ENCODE assay signal across 10 cellular contexts in the genomic region with DNA sequence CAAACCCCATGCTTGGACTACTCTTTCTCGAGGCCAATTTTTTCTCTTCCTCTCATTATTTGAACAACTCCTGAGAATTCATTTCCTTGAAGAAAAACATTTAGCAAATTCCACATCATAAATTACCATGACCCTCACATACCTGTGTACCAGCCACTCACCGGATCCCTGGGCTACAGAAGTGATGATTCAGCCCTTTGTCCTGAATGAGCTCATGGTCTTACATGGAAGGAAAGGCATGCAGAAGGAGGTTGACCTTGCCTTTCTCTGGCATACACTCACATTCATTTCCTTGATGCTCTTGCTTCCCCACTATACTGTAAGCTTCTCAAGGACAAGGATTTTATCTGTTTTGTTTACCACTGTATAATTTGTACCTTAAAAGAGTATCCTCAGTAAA.
DNase-seq lines count a peak whose midpoint lies in the region; ATAC-seq and TF ChIP-seq lines count a peak whose summit lies in the region.
"Had no signal": no experiment of that assay in that cellular context is flagged by ENCODE, and none has a peak within 500 bp of the region (broad histone marks: within the 10 kb centered on the region; RNA-seq: fewer than 3 reads in every experiment).

No MANE protein-coding gene starts in this region.

- no peak for TF ChIP-seq POLR2A in body of pancreas (IDR thresholded peaks at IDR 0.05)

- H3K4me3 ChIP-seq in body of pancreas (no peak overlapping the region), kidney epithelial cell (ENCODE audit: low read depth, low read length) (no peak overlapping the region)

- WGBS in body of pancreas, 2 donors, result 41 to 51% methylated on average over 2 of the region's 2 CpGs

- DNase-seq in ACHN, result peak; percentile 97
- DNase-seq in HT1080 (ENCODE audit: low read depth), result peak; percentile 95
- DNase-seq in body of pancreas, result peak in 1 of 4 donors; percentile 23
- peak; percentile 99 for DNase-seq in kidney epithelial cell (ENCODE audit: low read depth)
- DNase-seq in NAMALWA (ENCODE audit: low spot score), result no peak
- no peak for DNase-seq in ecto neural progenitor cell (ENCODE audit: low spot score)
- no peak for DNase-seq in NCI-H69 (lab: John Stamatoyannopoulos, UW)
- DNase-seq: CD4-positive, CD25-positive, alpha-beta regulatory T cell; NCI-H2171 had no signal

- H3K27ac ChIP-seq in body of pancreas, result no peak overlapping the region

- TF ChIP-seq CTCF in body of pancreas (IDR thresholded peaks at IDR 0.05), result no peak
- TF ChIP-seq CTCF in kidney epithelial cell (IDR thresholded peaks at IDR 0.05; ENCODE audit: insufficient read depth, low read length, poor library complexity, severe bottlenecking), result no peak

- in situ Hi-C loops in ACHN (cut with HindIII; ENCODE audit: low pct_ligation_motif_present, low pct_unique_long_range_greater_than_20kb, low sequenced_read_pairs), result no loop called here

- intact Hi-C loops in body of pancreas (cut with DNase I), result no loop called here

- H3K9me3 ChIP-seq in body of pancreas, result no peaks in the 10 kb centered on the region

- ATAC-seq in body of pancreas (peak; percentile 56), GM18858 (IDR thresholded peaks at IDR 0.05; ENCODE audit: unreplicated experiment) (no peak)

- no peaks in the 10 kb centered on the region for H3K27me3 ChIP-seq in body of pancreas
- H3K27me3 ChIP-seq in kidney epithelial cell (ENCODE audit: control insufficient read depth, insufficient read depth, low read length), result no peaks in the 10 kb centered on the region

- no peaks in the 10 kb centered on the region for H3K4me1 ChIP-seq in body of pancreas

- no peaks in the 10 kb centered on the region for H3K36me3 ChIP-seq in body of pancreas (replicated peaks in 1 of 2; ENCODE audit: insufficient read depth in 1 of 2, low read depth in 2 of 2)
- no peaks in the 10 kb centered on the region for H3K36me3 ChIP-seq in kidney epithelial cell (ENCODE audit: control insufficient read depth, insufficient read depth, low read length)

Comparison
In these comparisons a context has a peak if more than half of its experiments do, and no peak if none do; other contexts are left out.
1. DNase-seq: peak in ACHN (single experiment), HT1080 (single experiment) and kidney epithelial cell (single experiment); none in NAMALWA (single experiment), ecto neural progenitor cell (single experiment) and NCI-H69 (single experiment).